23 cellular contexts compared by ENCODE assay signal in the genomic region with DNA sequence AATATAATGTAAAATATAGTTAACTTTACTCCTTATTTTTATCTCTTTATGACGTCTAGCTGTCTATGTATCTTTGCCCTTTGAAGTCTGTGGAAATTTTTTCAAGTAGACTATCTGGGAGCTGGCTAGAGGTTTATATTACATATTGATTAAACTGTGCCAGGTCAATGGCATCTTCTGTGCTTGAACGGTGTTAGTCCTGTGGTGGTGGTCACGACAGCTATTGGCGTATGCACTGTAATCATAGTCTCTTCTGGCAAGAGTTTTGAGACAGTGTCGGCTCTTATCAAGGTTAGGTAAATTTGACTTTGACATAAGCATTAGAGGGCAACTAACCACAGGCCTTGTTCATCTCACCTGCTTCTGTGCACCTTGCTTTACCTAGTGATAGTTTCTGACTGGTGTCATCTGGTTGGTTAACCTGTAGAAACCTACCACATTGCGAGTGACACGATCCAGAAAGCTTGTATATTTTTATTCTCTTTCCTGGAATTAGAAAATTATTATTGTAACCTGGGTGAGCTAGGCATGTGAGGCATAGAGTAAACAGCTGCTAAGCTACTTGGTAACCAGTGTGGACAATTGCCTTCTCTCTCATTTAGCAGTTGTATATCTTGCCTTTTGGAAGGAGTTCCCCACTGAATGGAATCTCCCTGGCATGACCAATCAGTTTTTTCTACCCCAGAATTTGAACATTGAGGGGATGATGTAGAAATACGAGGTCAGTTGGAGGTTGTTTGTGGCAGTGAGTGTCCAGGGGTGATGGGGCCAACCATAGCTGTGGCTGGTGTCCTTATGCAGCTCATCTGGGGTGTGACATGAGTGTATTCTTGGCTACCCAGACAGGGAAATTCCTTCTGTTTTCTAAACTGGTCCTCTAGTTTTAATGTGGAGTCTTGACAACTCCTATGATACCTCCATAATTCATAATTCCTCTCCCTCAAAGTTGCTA.
"Had no signal": no experiment of that assay in that cellular context is flagged by ENCODE, and none has a peak within 500 bp of the region (broad histone marks: within the 10 kb centered on the region; RNA-seq: fewer than 3 reads in every experiment).

No MANE protein-coding gene starts in this region.

- H3K36me3 ChIP-seq: adrenal gland had no signal

- FAIRE-seq: astrocyte, bronchial epithelial cell, endothelial cell of umbilical vein, urothelium cell line had no signal

- H3K27me3 ChIP-seq: adrenal gland, esophagus muscularis mucosa, hepatocyte, sigmoid colon, tibial artery had no signal

- H3K27ac ChIP-seq: adrenal gland, hepatocyte, sigmoid colon, tibial artery, VCaP had no signal

- H2AFZ ChIP-seq: hepatocyte had no signal

- DNase-seq: activated CD4-positive, alpha-beta T cell treated with anti-CD3 and anti-CD28 coated beads, Interleukin-2, amount 50 U/mL, for 1 hour; activated CD4-positive, CD25-positive, alpha-beta regulatory T cell treated with anti-CD3 and anti-CD28 coated beads, Interleukin-2, amount 50 U/mL, for 72 hours; activated CD8-positive, alpha-beta memory T cell treated with anti-CD3 and anti-CD28 coated beads, Interleukin-2, amount 50 U/mL, for 4 hours; activated effector memory CD4-positive, alpha-beta T cell treated with Interleukin-2 at 50 U/mL for 16 hours; activated naive CD4-positive, alpha-beta T cell treated with anti-CD3 and anti-CD28 coated beads, Interleukin-2, amount 10 ng/mL, durations not matched to agents 7 days and 5 days; activated T-cell treated with anti-CD3 and anti-CD28 coated beads, Interleukin-2, amount 50 U/mL, for 48 hours; adrenal gland; dermis blood vessel endothelial cell; effector memory CD4-positive, alpha-beta T cell; left colon; naive B cell; sigmoid colon; stimulated activated naive B cell treated with anti-CD40 and anti-IgM and Interleukin-4, amounts not matched to agents 10 μg/mL and 1 μg/mL and 100 μg/mL, for 72 hours; SW 1271; T-helper 2 cell; tibial artery had no signal

- ATAC-seq: left colon; stimulated activated naive B cell treated with anti-CD40 and anti-IgM and Interleukin-4, amounts not matched to agents 10 μg/mL and 1 μg/mL and 100 μg/mL, for 72 hours had no signal

- H3K4me2 ChIP-seq: hepatocyte had no signal

- H3K4me1 ChIP-seq: adrenal gland had no signal

- H3K4me3 ChIP-seq: adrenal gland, esophagus muscularis mucosa, hepatocyte, sigmoid colon, tibial artery had no signal

- H3K9me3 ChIP-seq: adrenal gland, sigmoid colon, tibial artery had no signal
